ENCODE assay signal across 14 cellular contexts in genomic region chr1:42692461-42692860, GRCh38. TPM values are rescaled to one million over a fixed set of nuclear protein-coding genes. Genes with fewer than 3 reads are reported as not detected.
DNase-seq lines count a peak whose midpoint lies in the region; ATAC-seq, FAIRE-seq and TF ChIP-seq lines count a peak whose summit lies in the region.
"Had no signal": no experiment of that assay in that cellular context is flagged by ENCODE, and none has a peak within 500 bp of the region (broad histone marks: within the 10 kb centered on the region; RNA-seq: fewer than 3 reads in every experiment).

No MANE protein-coding gene starts in this region.

- ATAC-seq in activated CD4-positive, alpha-beta T cell treated with anti-CD3 and anti-CD28 coated beads for 36 hours: no peak
- ATAC-seq in GM19395 (IDR thresholded peaks at IDR 0.05; ENCODE audit: unreplicated experiment) (no peak), HG03432 (IDR thresholded peaks at IDR 0.05; ENCODE audit: unreplicated experiment) (no peak)

- CTCF ChIA-PET in activated CD4-positive, alpha-beta T cell treated with anti-CD3 and anti-CD28 coated beads for 36 hours (lab: Charles Lee): interaction anchor here (0.6 to 1.3 kb wide), 4 partner anchors 9 to 508 kb away, joined by 3 to 7 read pairs (median 4); partner anchors contain the start of gene PPIH

- no peak overlapping the region for H3K4me3 Mint-ChIP-seq in activated CD4-positive, alpha-beta T cell treated with anti-CD3 and anti-CD28 coated beads for 36 hours

- H3K4me3 ChIP-seq in keratinocyte (ENCODE audit: control insufficient read depth in 2 of 3, extremely low read depth in 1 of 3, insufficient read depth in 2 of 3, low read depth in 1 of 3, low read length in 3 of 3): no peak overlapping the region
- no peak overlapping the region for H3K4me3 ChIP-seq in small intestine (ENCODE audit: low read depth in 1 of 2, low read length in 2 of 2)
- H3K4me3 ChIP-seq: ascending aorta had no signal

- H3K4me1 ChIP-seq in keratinocyte (ENCODE audit: control insufficient read depth, extremely low read depth, insufficient read depth, low read length) (peaks cover 52% of the 10 kb centered on the region), small intestine (ENCODE audit: control insufficient read depth in 2 of 2, insufficient read depth in 1 of 2, low read depth in 1 of 2, low read length in 1 of 2) (peaks cover 6 to 28% of the 10 kb centered on the region in 2 donors)

- peaks cover 66% of the 10 kb centered on the region for H3K36me3 Mint-ChIP-seq in activated CD4-positive, alpha-beta T cell treated with anti-CD3 and anti-CD28 coated beads for 36 hours (ENCODE audit: low read depth)

- 14 to 49% (median 14%) methylated on average over 5 of the region's 5 CpGs for WGBS in small intestine, 3 donors

- H2AFZ ChIP-seq in keratinocyte (ENCODE audit: control insufficient read depth, low read length): no peak overlapping the region

- H3K9me3 ChIP-seq in keratinocyte (ENCODE audit: control insufficient read depth, low read depth, low read length) (no peaks in the 10 kb centered on the region), small intestine (ENCODE audit: control insufficient read depth, low read depth) (no peaks in the 10 kb centered on the region)
- H3K9me3 ChIP-seq: ascending aorta had no signal

- peak; percentile 58 for FAIRE-seq in keratinocyte (lab: Jason Lieb, UNC)
- FAIRE-seq in small intestine (lab: Jason Lieb, UNC): no peak
- FAIRE-seq: A204.1, endothelial cell of umbilical vein had no signal

- peaks cover 73% of the 10 kb centered on the region for H3K4me1 Mint-ChIP-seq in activated CD4-positive, alpha-beta T cell treated with anti-CD3 and anti-CD28 coated beads for 36 hours

- dilution Hi-C loops in keratinocyte (cut with MboI; ENCODE audit: extremely low pct_ligation_motif_present, low sequenced_read_pairs): no loop called here

- intact Hi-C loops in activated CD4-positive, alpha-beta T cell treated with anti-CD3 and anti-CD28 coated beads for 36 hours (cut with DNase I, micrococcal nuclease): no loop called here

- H3K4me2 ChIP-seq in keratinocyte (ENCODE audit: control insufficient read depth, extremely low read depth, insufficient read depth, low read depth, low read length): peak overlapping the region; percentile 33

- H3K79me2 ChIP-seq in keratinocyte (ENCODE audit: control insufficient read depth, insufficient read depth, low read length): peaks cover 97% of the 10 kb centered on the region

- H3K9ac ChIP-seq in keratinocyte (ENCODE audit: control insufficient read depth, extremely low read depth, insufficient read depth, low read length): no peak overlapping the region

- no peaks in the 10 kb centered on the region for H3K27me3 Mint-ChIP-seq in activated CD4-positive, alpha-beta T cell treated with anti-CD3 and anti-CD28 coated beads for 36 hours

- H4K20me1 ChIP-seq in keratinocyte (ENCODE audit: control insufficient read depth, extremely low read depth, insufficient read depth, low read length): peaks cover 49% of the 10 kb centered on the region

- no peak for DNase-seq in activated CD4-positive, alpha-beta T cell treated with anti-CD3 and anti-CD28 coated beads for 36 hours
- DNase-seq in activated CD4-positive, alpha-beta T cell treated with anti-CD3 and anti-CD28 coated beads for 1 hour: no peak
- DNase-seq in keratinocyte (ENCODE audit: low read depth, low spot score) (no peak), small intestine (peak; percentile 94), anterior cingulate cortex (lab: John Stamatoyannopoulos, UW) (no peak)
- DNase-seq: activated CD4-positive, alpha-beta T cell treated with anti-CD3 and anti-CD28 coated beads, Interleukin-2, amount 50 U/mL, for 4 hours; NK-92 treated with Interleukin-12 subunit alpha and Interleukin-12 subunit beta, amount 100 ng/mL, for 24 hours; stimulated activated CD4-positive, alpha-beta T cell treated with anti-CD3 and anti-CD28 coated beads, Interleukin-1b, Interleukin-23, amount 100 ng/mL, for 48 hours had no signal

- H3K27me3 ChIP-seq in keratinocyte (ENCODE audit: control insufficient read depth, extremely low read depth, insufficient read depth, low read length): no peaks in the 10 kb centered on the region
- H3K27me3 ChIP-seq in small intestine (ENCODE audit: control insufficient read depth in 2 of 2, insufficient read depth in 2 of 2, low read length in 2 of 2): no peaks in the 10 kb centered on the region
- H3K27me3 ChIP-seq: ascending aorta had no signal

- peak overlapping the region; percentile 69 for H3K27ac ChIP-seq in VCaP
- H3K27ac ChIP-seq in keratinocyte (ENCODE audit: control insufficient read depth, insufficient read depth, low read length): peak overlapping the region; percentile 16
- peak overlapping the region; percentile 82 to 93 for H3K27ac ChIP-seq in small intestine (ENCODE audit: low read depth in 1 of 2, low read length in 1 of 2)
- H3K27ac ChIP-seq: ascending aorta had no signal

- peak overlapping the region; percentile 65 for H3K27ac Mint-ChIP-seq in activated CD4-positive, alpha-beta T cell treated with anti-CD3 and anti-CD28 coated beads for 36 hours

- POLR2A ChIA-PET in activated CD4-positive, alpha-beta T cell treated with anti-CD3 and anti-CD28 coated beads for 36 hours (lab: Charles Lee): interaction anchor here (0.7 to 1.0 kb wide), 2 partner anchors 10 to 13 kb away, joined by 3 to 4 read pairs; partner anchors contain the start of gene YBX1

- H3K9me1 ChIP-seq in keratinocyte (ENCODE audit: control insufficient read depth, extremely low read depth, insufficient read depth, low read length): peaks cover 5% of the 10 kb centered on the region

- H3K36me3 ChIP-seq in keratinocyte (ENCODE audit: control insufficient read depth in 2 of 2, extremely low read depth in 1 of 2, insufficient read depth in 2 of 2, low read length in 2 of 2): peaks cover 9 to 45% of the 10 kb centered on the region in 2 experiments
- peaks cover 3 to 6% of the 10 kb centered on the region in 2 donors for H3K36me3 ChIP-seq in small intestine (ENCODE audit: control insufficient read depth in 2 of 2, insufficient read depth in 2 of 2, low read length in 2 of 2)

- TF ChIP-seq CTCF in VCaP (conservative IDR thresholded peaks at IDR 0.05): no peak
- TF ChIP-seq CTCF in keratinocyte (optimal IDR thresholded peaks at IDR 0.05 in 1 of 3, IDR thresholded peaks at IDR 0.05 in 1 of 3, conservative IDR thresholded peaks at IDR 0.05 in 1 of 3; ENCODE audit: extremely low read depth in 1 of 3, insufficient read depth in 2 of 3, low read length in 3 of 3): no peak

- H3K9me3 Mint-ChIP-seq in activated CD4-positive, alpha-beta T cell treated with anti-CD3 and anti-CD28 coated beads for 36 hours (ENCODE audit: low read depth): no peaks in the 10 kb centered on the region

RNA-seq across cellular contexts. Expression of gene YBX1, which starts 10.2 kb away (rescaled TPM):
- total RNA-seq in activated CD4-positive, alpha-beta T cell treated with anti-CD3 and anti-CD28 coated beads for 36 hours: 1,000 to 10,000 TPM; 1,224 to 1,435 TPM
- 630 to 1,162 TPM (median 1,066 TPM) in 3 replicates for polyA plus RNA-seq in keratinocyte
- 243 TPM for polyA plus RNA-seq in keratinocyte (2011; ENCODE audit: low read depth)
- 1,344 and 1,449 TPM in 2 replicates for polyA plus RNA-seq in keratinocyte (2011; cell fraction: cytosol; rRNA removed)
- polyA plus RNA-seq in keratinocyte (2011; cell fraction: nucleus; rRNA removed): 186 and 230 TPM in 2 replicates
- polyA plus RNA-seq in keratinocyte (2012; ENCODE audit: low replicate concordance): 463 and 1,137 TPM in 2 replicates
- polyA minus RNA-seq in keratinocyte: 244 to 426 TPM (median 260 TPM) in 3 replicates
- 513 TPM for polyA minus RNA-seq in keratinocyte (2011; cell fraction: cytosol; rRNA and poly(A)+ RNA removed)
- 37.6 and 63.8 TPM in 2 replicates for polyA minus RNA-seq in keratinocyte (2011; cell fraction: nucleus; rRNA and poly(A)+ RNA removed)
- polyA plus RNA-seq in small intestine: 100 to 1,000 TPM; 509 to 779 (median 604) TPM

RNA-seq across cellular contexts. Expression of gene PPIH, which starts 34.2 kb away (rescaled TPM):
- 100 to 1,000 TPM; 111 to 114 TPM for total RNA-seq in activated CD4-positive, alpha-beta T cell treated with anti-CD3 and anti-CD28 coated beads for 36 hours
- 54.0 to 94.1 TPM (median 63.4 TPM) in 3 replicates for polyA plus RNA-seq in keratinocyte
- polyA plus RNA-seq in keratinocyte (2011; ENCODE audit: low read depth): 6.2 TPM
- polyA plus RNA-seq in keratinocyte (2011; cell fraction: cytosol; rRNA removed): 54.0 and 56.0 TPM in 2 replicates
- 33.4 and 47.3 TPM in 2 replicates for polyA plus RNA-seq in keratinocyte (2011; cell fraction: nucleus; rRNA removed)
- 26.0 and 50.4 TPM in 2 replicates for polyA plus RNA-seq in keratinocyte (2012; ENCODE audit: low replicate concordance)
- 4.8 to 38.9 TPM (median 17.7 TPM) in 3 replicates for polyA minus RNA-seq in keratinocyte
- 29.0 TPM for polyA minus RNA-seq in keratinocyte (2011; cell fraction: cytosol; rRNA and poly(A)+ RNA removed)
- 5.9 and 14.8 TPM in 2 replicates for polyA minus RNA-seq in keratinocyte (2011; cell fraction: nucleus; rRNA and poly(A)+ RNA removed)
- polyA plus RNA-seq in small intestine: 10 to 100 TPM; 24.9 to 79.1 (median 30.9) TPM

RNA-seq across cellular contexts. Expression of gene CLDN19, which starts 47.6 kb away (rescaled TPM):
- total RNA-seq in activated CD4-positive, alpha-beta T cell treated with anti-CD3 and anti-CD28 coated beads for 36 hours: not detected
- polyA plus RNA-seq in keratinocyte: 0.06 TPM in 1 of 3 replicates, not detected in the others
- polyA plus RNA-seq in keratinocyte (2011; ENCODE audit: low read depth): not detected
- polyA plus RNA-seq in keratinocyte (2011; cell fraction: cytosol; rRNA removed): not detected in 2 replicates
- polyA plus RNA-seq in keratinocyte (2011; cell fraction: nucleus; rRNA removed): not detected in 2 replicates
- not detected in 2 replicates for polyA plus RNA-seq in keratinocyte (2012; ENCODE audit: low replicate concordance)
- 0.07 TPM in 1 of 3 replicates, not detected in the others for polyA minus RNA-seq in keratinocyte
- not detected for polyA minus RNA-seq in keratinocyte (2011; cell fraction: cytosol; rRNA and poly(A)+ RNA removed)
- 0.16 TPM in 1 of 2 replicates, not detected in the other for polyA minus RNA-seq in keratinocyte (2011; cell fraction: nucleus; rRNA and poly(A)+ RNA removed)
- polyA plus RNA-seq in small intestine: under 1 TPM in 1 of 3 donors, not detected in 2; 0.18 TPM
- total RNA-seq: ascending aorta, endothelial cell of umbilical vein had no signal
- polyA plus RNA-seq: endothelial cell of umbilical vein had no signal

Comparison
In these comparisons a context has a peak if more than half of its experiments do, and no peak if none do; other contexts are left out.
1. H3K27ac ChIP-seq: peak in every context shown above with its lines; median percentile 88 in small intestine; 69 in VCaP; 16 in keratinocyte.